9 cellular contexts compared by ENCODE assay signal in genomic region chr2:26982102-26982742, GRCh38. TPM values are rescaled to one million over a fixed set of nuclear protein-coding genes. Genes with fewer than 3 reads are reported as not detected.
DNase-seq lines count a peak whose midpoint lies in the region; ATAC-seq and TF ChIP-seq lines count a peak whose summit lies in the region.
"Had no signal": no experiment of that assay in that cellular context is flagged by ENCODE, and none has a peak within 500 bp of the region (broad histone marks: within the 10 kb centered on the region; RNA-seq: fewer than 3 reads in every experiment).

No MANE protein-coding gene starts in this region.

- H3K36me3 Mint-ChIP-seq in stimulated activated effector memory CD8-positive, alpha-beta T cell treated with anti-CD3 and anti-CD28 coated beads, Interleukin-12 subunit alpha, Interleukin-12 subunit beta, amount 100 ng/mL, for 72 hours, result no peaks in the 10 kb centered on the region
- H3K36me3 Mint-ChIP-seq: activated naive CD4-positive, alpha-beta T cell treated with anti-CD3 and anti-CD28 coated beads, Interleukin-2, amount 50 U/mL, for 72 hours had no signal

- no peak overlapping the region for H3K4me3 Mint-ChIP-seq in stimulated activated effector memory CD8-positive, alpha-beta T cell treated with anti-CD3 and anti-CD28 coated beads, Interleukin-12 subunit alpha, Interleukin-12 subunit beta, amount 100 ng/mL, for 72 hours

- H3K4me1 Mint-ChIP-seq in stimulated activated effector memory CD8-positive, alpha-beta T cell treated with anti-CD3 and anti-CD28 coated beads, Interleukin-12 subunit alpha, Interleukin-12 subunit beta, amount 100 ng/mL, for 72 hours, result no peaks in the 10 kb centered on the region

- H3K4me3 ChIP-seq in right atrium auricular region, result no peak overlapping the region

- no peaks in the 10 kb centered on the region for H3K9me3 Mint-ChIP-seq in stimulated activated effector memory CD8-positive, alpha-beta T cell treated with anti-CD3 and anti-CD28 coated beads, Interleukin-12 subunit alpha, Interleukin-12 subunit beta, amount 100 ng/mL, for 72 hours
- H3K9me3 Mint-ChIP-seq: activated naive CD4-positive, alpha-beta T cell treated with anti-CD3 and anti-CD28 coated beads, Interleukin-2, amount 50 U/mL, for 72 hours had no signal

- no peak overlapping the region for H3K27ac Mint-ChIP-seq in stimulated activated effector memory CD8-positive, alpha-beta T cell treated with anti-CD3 and anti-CD28 coated beads, Interleukin-12 subunit alpha, Interleukin-12 subunit beta, amount 100 ng/mL, for 72 hours
- H3K27ac Mint-ChIP-seq: activated naive CD4-positive, alpha-beta T cell treated with anti-CD3 and anti-CD28 coated beads, Interleukin-2, amount 50 U/mL, for 72 hours had no signal

- no peaks in the 10 kb centered on the region for H3K36me3 ChIP-seq in right atrium auricular region

- H3K27ac ChIP-seq in right atrium auricular region, result peak overlapping the region in 1 of 2 donors; percentile 50

- TF ChIP-seq CTCF in right atrium auricular region (IDR thresholded peaks at IDR 0.05), result peak; percentile 20 to 56

- ATAC-seq in stimulated activated effector memory CD8-positive, alpha-beta T cell treated with anti-CD3 and anti-CD28 coated beads, Interleukin-12 subunit alpha, Interleukin-12 subunit beta, amount 100 ng/mL, for 72 hours, result peak; percentile 64

- peaks cover 0 to 32% of the 10 kb centered on the region in 2 donors for H3K4me1 ChIP-seq in right atrium auricular region

- no peaks in the 10 kb centered on the region for H3K27me3 ChIP-seq in right atrium auricular region

- peak; percentile 10 for DNase-seq in stimulated activated CD4-positive, alpha-beta T cell treated with anti-CD3 and anti-CD28 coated beads, Interleukin-4, amount 100 ng/mL, for 24 hours
- no peak for DNase-seq in stimulated activated CD4-positive, alpha-beta T cell treated with anti-CD3 and anti-CD28 coated beads, Interleukin-12 subunit alpha, Interleukin-12 subunit beta, amount 100 ng/mL, for 4 hours
- peak; percentile 57 for DNase-seq in NCI-H1436 (lab: John Stamatoyannopoulos, UW)
- peak; percentile 16 for DNase-seq in activated CD4-positive, alpha-beta T cell treated with anti-CD3 and anti-CD28 coated beads, Interleukin-2, amount 50 U/mL, for 1 hour
- peak; percentile 70 for DNase-seq in right atrium auricular region (ENCODE audit: low spot score)
- DNase-seq in stimulated activated effector memory CD8-positive, alpha-beta T cell treated with anti-CD3 and anti-CD28 coated beads, Interleukin-12 subunit alpha, Interleukin-12 subunit beta, amount 100 ng/mL, for 72 hours (ENCODE audit: low spot score in 2 of 2), result no peak
- no peak for DNase-seq in T-helper 1 cell
- DNase-seq in NOMO-1 treated with DMSO at 0.1 percent for 48 hours (lab: John Stamatoyannopoulos, UW; ENCODE audit: unreplicated experiment), result no peak

- H3K9me3 ChIP-seq in right atrium auricular region, result no peaks in the 10 kb centered on the region

RNA-seq across cellular contexts. Expression of gene MAPRE3, which starts 11.8 kb away (rescaled TPM):
- 10 to 100 TPM; 20.6 to 33.4 TPM for total RNA-seq in right atrium auricular region

RNA-seq across cellular contexts. Expression of gene TMEM214, which starts 50.5 kb away (rescaled TPM):
- total RNA-seq in right atrium auricular region, result 10 to 100 TPM; 21.0 to 41.0 TPM

Comparison
In these comparisons a context has a peak if more than half of its experiments do, and no peak if none do; other contexts are left out.
1. DNase-seq: peak in stimulated activated CD4-positive, alpha-beta T cell treated with anti-CD3 and anti-CD28 coated beads, Interleukin-4, amount 100 ng/mL, for 24 hours (single experiment), NCI-H1436 (single experiment), activated CD4-positive, alpha-beta T cell treated with anti-CD3 and anti-CD28 coated beads, Interleukin-2, amount 50 U/mL, for 1 hour (single experiment) and right atrium auricular region (single experiment); none in stimulated activated CD4-positive, alpha-beta T cell treated with anti-CD3 and anti-CD28 coated beads, Interleukin-12 subunit alpha, Interleukin-12 subunit beta, amount 100 ng/mL, for 4 hours (single experiment), stimulated activated effector memory CD8-positive, alpha-beta T cell treated with anti-CD3 and anti-CD28 coated beads, Interleukin-12 subunit alpha, Interleukin-12 subunit beta, amount 100 ng/mL, for 72 hours (0 of 2), T-helper 1 cell (0 of 5) and NOMO-1 treated with DMSO at 0.1 percent for 48 hours (single experiment).